ENCODE assay signal across 26 cellular contexts in the genomic region with DNA sequence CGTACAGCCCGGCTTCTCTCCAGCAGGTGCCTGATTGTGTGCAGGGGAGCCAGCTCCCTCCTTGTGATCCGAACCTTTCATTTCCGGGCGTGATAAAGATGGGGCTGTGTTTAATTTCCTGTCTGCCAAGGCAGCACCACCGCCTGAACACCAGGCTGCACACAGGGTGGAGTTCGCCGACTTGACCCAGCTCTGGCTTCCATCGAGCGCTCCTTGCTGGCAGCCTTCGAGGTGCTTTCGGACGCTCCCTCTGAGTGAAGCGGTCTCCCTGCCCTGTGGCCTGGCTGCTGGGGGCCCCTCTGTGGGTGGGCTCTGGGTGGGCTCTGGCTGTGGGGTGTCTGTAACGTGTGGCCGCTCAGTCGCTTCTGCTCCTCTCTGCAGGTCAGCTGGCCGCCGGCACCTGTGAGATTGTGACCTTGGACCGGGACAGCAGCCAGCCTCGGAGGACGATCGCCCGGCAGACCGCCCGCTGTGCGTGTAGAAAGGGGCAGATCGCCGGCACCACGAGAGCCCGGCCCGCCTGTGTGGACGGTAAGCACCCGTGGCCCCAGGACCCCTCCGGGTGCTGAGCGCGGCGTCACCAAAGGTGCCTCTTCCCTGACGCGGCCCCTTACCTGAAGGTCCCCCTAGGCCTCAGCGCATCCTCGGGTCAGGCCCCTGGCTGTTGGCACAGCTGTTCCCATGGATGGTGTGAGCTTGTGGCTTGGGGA.
"Had no signal": no experiment of that assay in that cellular context is flagged by ENCODE, and none has a peak within 500 bp of the region (broad histone marks: within the 10 kb centered on the region; RNA-seq: fewer than 3 reads in every experiment).

No MANE protein-coding gene starts in this region.

- ATAC-seq: naive thymus-derived CD4-positive, alpha-beta T cell; natural killer cell; pancreas; right lobe of liver; stimulated activated effector memory CD8-positive, alpha-beta T cell treated with anti-CD3 and anti-CD28 coated beads, Interleukin-12 subunit alpha, Interleukin-12 subunit beta, amount 100 ng/mL, for 72 hours; stimulated activated naive B cell treated with anti-CD40 and anti-IgM and Interleukin-4, amounts not matched to agents 10 μg/mL and 1 μg/mL and 100 μg/mL, for 72 hours had no signal

- H3K27ac ChIP-seq: neural progenitor cell, neutrophil, pancreas, prostate gland, right atrium auricular region, right lobe of liver, sigmoid colon, stomach, thoracic aorta, thyroid gland, tibial nerve, upper lobe of left lung, vagina had no signal

- H3K4me3 ChIP-seq: neural progenitor cell, pancreas, prostate gland, right atrium auricular region, right lobe of liver, sigmoid colon, stomach, thoracic aorta, thyroid gland, tibial nerve, upper lobe of left lung, vagina had no signal

- H3K9ac ChIP-seq: neural progenitor cell had no signal

- H3K4me1 ChIP-seq: neural progenitor cell, pancreas, prostate gland, right atrium auricular region, right lobe of liver, sigmoid colon, stomach, thyroid gland, upper lobe of left lung, vagina had no signal

- H3K4me2 ChIP-seq: neural progenitor cell had no signal

- H3K27me3 ChIP-seq: neural progenitor cell, neutrophil, pancreas, right atrium auricular region, right lobe of liver, sigmoid colon, stomach, thyroid gland, tibial nerve, upper lobe of left lung, vagina had no signal

- H3K9me3 ChIP-seq: neutrophil, pancreas, prostate gland, right atrium auricular region, right lobe of liver, sigmoid colon, stomach, thoracic aorta, thyroid gland, tibial nerve, upper lobe of left lung, vagina had no signal

- H2AFZ ChIP-seq: neural progenitor cell had no signal

- DNase-seq: naive thymus-derived CD4-positive, alpha-beta T cell; natural killer cell; nucleus accumbens; retina; right lobe of liver; sigmoid colon; small intestine; stimulated activated CD4-positive, alpha-beta T cell treated with anti-CD3 and anti-CD28 coated beads, Interleukin-15, amount 100 ng/mL, for 24 hours; stimulated activated CD4-positive, alpha-beta T cell treated with anti-CD3 and anti-CD28 coated beads, Interleukin-2, amount 100 ng/mL, for 24 hours; stimulated activated CD4-positive, alpha-beta T cell treated with anti-CD3 and anti-CD28 coated beads, Interleukin-2, amount 100 ng/mL, for 48 hours; stimulated activated CD4-positive, alpha-beta T cell treated with anti-CD3 and anti-CD28 coated beads, Interleukin-4, amount 100 ng/mL, for 24 hours; stimulated activated naive B cell treated with anti-CD40 and anti-IgM and Interleukin-4, amounts not matched to agents 10 μg/mL and 1 μg/mL and 100 μg/mL, for 72 hours; stimulated activated naive CD4-positive, alpha-beta T cell treated with Interleukin-2 at 50 U/mL for 16 hours; stomach; thyroid gland; trophoblast cell had no signal

- H3K36me3 ChIP-seq: neural progenitor cell, neutrophil, pancreas, prostate gland, right atrium auricular region, right lobe of liver, sigmoid colon, stomach, thoracic aorta, thyroid gland, upper lobe of left lung, vagina had no signal
